ENCODE assay signal across 8 cellular contexts in genomic region chr17:31936615-31937609, GRCh38. TPM values are rescaled to one million over a fixed set of nuclear protein-coding genes. Genes with fewer than 3 reads are reported as not detected.
DNase-seq lines count a peak whose midpoint lies in the region; TF ChIP-seq lines count a peak whose summit lies in the region.
"Not testable (repeated sequence)": the region's sequence is repeated elsewhere in the genome, so short reads cannot be mapped to it uniquely, and the experiment has no call there.

Gene SUZ12, plus strand, starts transcription at chr17:31937007. Its CDS starts 240 bp downstream, at chr17:31937247.

- peak within 1 kb of the TSS; percentile 97 for H3K4me3 ChIP-seq in neuron (ENCODE audit: low read length)
- H3K4me3 ChIP-seq in stomach: peak within 1 kb of the TSS; percentile 71 to 96 (median 88)

- CTCF ChIA-PET in HEK293T (lab: Yijun Ruan, JAX): interaction anchor here (0.6 kb wide), 2 partner anchors 10 to 27 kb away, joined by 3 read pairs; no protein-coding TSS in a partner anchor

- not testable (repeated sequence) for H3K36me3 ChIP-seq in neuron (ENCODE audit: insufficient read depth, low read length)
- peaks cover 0 to 14% (median 10%) of the 10 kb centered on the region in 4 donors for H3K36me3 ChIP-seq in stomach

- not testable (repeated sequence) for TF ChIP-seq EP300 in stomach (IDR thresholded peaks at IDR 0.05)

- not testable (repeated sequence) for H3K4me1 ChIP-seq in neuron (ENCODE audit: insufficient read depth, low read length)
- peaks cover 11 to 33% (median 19%) of the 10 kb centered on the region in 4 donors for H3K4me1 ChIP-seq in stomach

- intact Hi-C loops in stomach (cut with DNase I; ENCODE audit: low total_unique reads): not testable (repeated sequence)

- TF ChIP-seq POLR2A in stomach (IDR thresholded peaks at IDR 0.05): peak in 1 of 4 donors; percentile 19

- H3K27ac ChIP-seq in stomach: peak within 1 kb of the TSS; percentile 74 to 94 (median 92)

- not testable (repeated sequence) for H3K9me3 ChIP-seq in neuron (ENCODE audit: low read length); stomach

- H3K27me3 ChIP-seq in neuron (ENCODE audit: insufficient read depth, low read length); stomach: not testable (repeated sequence)

- DNase-seq in GF-D8 (lab: John Stamatoyannopoulos, UW) (peak; percentile 58), HEK293T (ENCODE audit: extremely low spot score) (peak; percentile 40), NAMALWA (ENCODE audit: low spot score) (peak; percentile 87), SK-MEL-5 (ENCODE audit: low read depth, low spot score) (peak; percentile 78), activated gamma-delta T cell treated with Interleukin-2 at 50 U/mL for 16 hours (peak; percentile 80), foreskin melanocyte (peak; percentile 75), stomach (peak; percentile 86)

- in situ Hi-C loops in SK-MEL-5 (cut with HindIII; ENCODE audit: low pct_unique_long_range_greater_than_20kb, low sequenced_read_pairs): not testable (repeated sequence)

- POLR2A ChIA-PET in HEK293T (lab: Yijun Ruan, JAX): interaction anchor here (0.6 to 1.6 kb wide), 4 partner anchors 12 to 695 kb away, joined by 3 to 7 read pairs (median 4); partner anchors contain the start of gene UTP6

- peak within 1 kb of the TSS; percentile 95 for H2AFZ ChIP-seq in neuron (ENCODE audit: low read depth, low read length)

- WGBS in stomach, 5 donors: 0% methylated on average over 52 to 92 of the region's 93 CpGs

- not testable (repeated sequence) for TF ChIP-seq CTCF in stomach (IDR thresholded peaks at IDR 0.05)

TF ChIP-seq in HEK293T, 16 proteins besides CTCF, POLR2A, EP300 and RAD21:
- TF ChIP-seq, protein P1, sequence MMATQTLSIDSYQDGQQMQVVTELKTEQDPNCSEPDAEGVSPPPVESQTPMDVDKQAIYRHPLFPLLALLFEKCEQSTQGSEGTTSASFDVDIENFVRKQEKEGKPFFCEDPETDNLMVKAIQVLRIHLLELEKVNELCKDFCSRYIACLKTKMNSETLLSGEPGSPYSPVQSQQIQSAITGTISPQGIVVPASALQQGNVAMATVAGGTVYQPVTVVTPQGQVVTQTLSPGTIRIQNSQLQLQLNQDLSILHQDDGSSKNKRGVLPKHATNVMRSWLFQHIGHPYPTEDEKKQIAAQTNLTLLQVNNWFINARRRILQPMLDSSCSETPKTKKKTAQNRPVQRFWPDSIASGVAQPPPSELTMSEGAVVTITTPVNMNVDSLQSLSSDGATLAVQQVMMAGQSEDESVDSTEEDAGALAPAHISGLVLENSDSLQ (IDR thresholded peaks at IDR 0.05): peak; percentile 80
- TF ChIP-seq L3MBTL2 (conservative IDR thresholded peaks at IDR 0.05): peak; percentile 64
TF ChIP-seq in HEK293T: peak in this region for 2; not testable (repeated sequence) for 14.

RNA-seq across cellular contexts. Expression of gene SUZ12, which starts in this region (rescaled TPM):
- 23.7 and 25.1 TPM in 2 replicates for total RNA-seq in SK-MEL-5 (2014; rRNA removed; shearing (Covaris generic))
- 24.9 and 36.1 TPM in 2 replicates for polyA plus RNA-seq in SK-MEL-5 (2015; cell fraction: cytosol; rRNA removed)
- 37.5 and 40.3 TPM in 2 replicates for polyA plus RNA-seq in SK-MEL-5 (2015; cell fraction: nucleus; rRNA removed)
- 10 to 100 TPM in 3 of 5 donors, 1 to 10 TPM in 2; 5.5 to 53.7 (median 21.7) TPM for total RNA-seq in stomach
- polyA plus RNA-seq in stomach: 10 to 100 TPM in 1 of 3 donors, 1 to 10 TPM in 2; 9.1 to 12.8 (median 9.3) TPM

Comparison
In these comparisons a context has a peak if more than half of its experiments do, and no peak if none do; other contexts are left out.
1. Peak in every context shown above with its lines: DNase-seq, H3K4me3 ChIP-seq and H3K27ac ChIP-seq.